Comparison of ENCODE assay signal across 1 cellular context in genomic region chr4:6901669-6902317, GRCh38.
TF ChIP-seq lines count a peak whose summit lies in the region.

No MANE protein-coding gene starts in this region.

TF ChIP-seq in GM23338, 12 proteins besides CTCF, POLR2A, EP300 and RAD21:
- TF ChIP-seq NANOG (IDR thresholded peaks at IDR 0.05; ENCODE audit: borderline replicate concordance), result no peak
- TF ChIP-seq ZNF114 (CRISPR knock-in tag; IDR thresholded peaks at IDR 0.05), result no peak
- no peak for TF ChIP-seq ZNF331 (CRISPR knock-in tag; IDR thresholded peaks at IDR 0.05; ENCODE audit: low read depth)
- no peak for TF ChIP-seq EZH2 (IDR thresholded peaks at IDR 0.05; ENCODE audit: low read depth, unreplicated experiment)
- no peak for TF ChIP-seq REST (IDR thresholded peaks at IDR 0.05; ENCODE audit: unreplicated experiment)
- no peak for TF ChIP-seq ETS1 (IDR thresholded peaks at IDR 0.05)
- TF ChIP-seq ZNF462 (CRISPR knock-in tag; IDR thresholded peaks at IDR 0.05), result no peak
- no peak for TF ChIP-seq POLR2AphosphoS5 (IDR thresholded peaks at IDR 0.05; ENCODE audit: low read depth)
- no peak for TF ChIP-seq CREB1 (CRISPR knock-in tag; IDR thresholded peaks at IDR 0.05; ENCODE audit: low read depth)
- TF ChIP-seq STAT1 (IDR thresholded peaks at IDR 0.05; ENCODE audit: unreplicated experiment), result no peak
- TF ChIP-seq EZH2phosphoT487 (IDR thresholded peaks at IDR 0.05; ENCODE audit: unreplicated experiment), result no peak
- no peak for TF ChIP-seq JUNB (IDR thresholded peaks at IDR 0.05; ENCODE audit: unreplicated experiment)
